ENCODE assay signal across 14 cellular contexts in genomic region chr2:171404258-171404657, GRCh38. TPM values are rescaled to one million over a fixed set of nuclear protein-coding genes. Genes with fewer than 3 reads are reported as not detected.
A peak's percentile ranks its signal among the peaks of the same experiment; 100 is the strongest.
DNase-seq lines count a peak whose midpoint lies in the region; TF ChIP-seq lines count a peak whose summit lies in the region.
"Had no signal": no experiment of that assay in that cellular context is flagged by ENCODE, and none has a peak within 500 bp of the region (broad histone marks: within the 10 kb centered on the region; RNA-seq: fewer than 3 reads in every experiment).

No MANE protein-coding gene starts in this region.

- TF ChIP-seq CTCF in fibroblast of lung (conservative IDR thresholded peaks at IDR 0.05 in 1 of 2, IDR thresholded peaks at IDR 0.05 in 1 of 2; ENCODE audit: low read depth in 1 of 2, low read length in 2 of 2) (no peak), neural progenitor cell (IDR thresholded peaks at IDR 0.05) (no peak), GM20000 (IDR thresholded peaks at IDR 0.05; ENCODE audit: extremely low read depth, missing control alignments) (no peak), tibial artery (IDR thresholded peaks at IDR 0.05) (no peak)

- H2AFZ ChIP-seq in fibroblast of lung (ENCODE audit: low read length) (peak overlapping the region; percentile 9), neural progenitor cell (replicated peaks) (no peak overlapping the region)

- H3K4me1 ChIP-seq in SJSA1 (replicated peaks) = peaks cover 19% of the 10 kb centered on the region
- H3K4me1 ChIP-seq in fibroblast of lung (ENCODE audit: control insufficient read depth, extremely low read depth, insufficient read depth, low read length) = peaks cover 2% of the 10 kb centered on the region
- peaks cover 5% of the 10 kb centered on the region for H3K4me1 ChIP-seq in neural progenitor cell
- H3K4me1 ChIP-seq in tibial artery = no peaks in the 10 kb centered on the region

- peaks cover 7% of the 10 kb centered on the region for H3K36me3 Mint-ChIP-seq in neural progenitor cell

- H3K27me3 ChIP-seq in SJSA1 (replicated peaks) (no peaks in the 10 kb centered on the region), fibroblast of lung (ENCODE audit: control insufficient read depth, insufficient read depth, low read length) (no peaks in the 10 kb centered on the region), neural progenitor cell (no peaks in the 10 kb centered on the region), tibial artery (no peaks in the 10 kb centered on the region)

- intact Hi-C loops in tibial artery (cut with DNase I; ENCODE audit: low total_unique reads) = no loop called here

- no peak overlapping the region for H3K4me2 ChIP-seq in fibroblast of lung (ENCODE audit: extremely low read depth, insufficient read depth, low read length)
- H3K4me2 ChIP-seq in neural progenitor cell = no peak overlapping the region

- DNase-seq in GM04504 (ENCODE audit: low read depth) (peak; percentile 53), SJSA1 (ENCODE audit: low read depth in 1 of 2, low spot score in 2 of 2) (peak; percentile 51 to 53), fibroblast of lung (ENCODE audit: low read depth in 2 of 2) (peak in 1 of 2 donors; percentile 87), renal cortical epithelial cell (ENCODE audit: low read depth) (peak; percentile 79), neural progenitor cell (ENCODE audit: low spot score) (no peak), SHP77 treated with DMSO at 0.1 percent for 48 hours (lab: John Stamatoyannopoulos, UW) (no peak), GM20000 (ENCODE audit: low spot score) (no peak), tibial artery (no peak)
- DNase-seq: activated naive CD8-positive, alpha-beta T cell treated with anti-CD3 and anti-CD28 coated beads for 36 hours; DND-41; Karpas-422; NCI-H510A treated with DMSO at 0.1 percent for 48 hours; stimulated activated CD4-positive, alpha-beta T cell treated with anti-CD3 and anti-CD28 coated beads, Interleukin-2, amount 100 ng/mL, for 48 hours had no signal

- H3K4me1 Mint-ChIP-seq in neural progenitor cell = peaks cover under 1% of the 10 kb centered on the region

- H3K9me3 Mint-ChIP-seq in neural progenitor cell = peaks cover 6% of the 10 kb centered on the region

- H3K9ac ChIP-seq in fibroblast of lung (ENCODE audit: insufficient read depth, low read length) (no peak overlapping the region), neural progenitor cell (no peak overlapping the region)

- H3K9me3 ChIP-seq in SJSA1 (replicated peaks) = no peaks in the 10 kb centered on the region; the same call in 1 of the 2 replicates
- H3K9me3 ChIP-seq in fibroblast of lung (ENCODE audit: control insufficient read depth, insufficient read depth, low read depth, low read length) = no peaks in the 10 kb centered on the region
- peaks cover 9% of the 10 kb centered on the region for H3K9me3 ChIP-seq in neural progenitor cell (ENCODE audit: low read depth)
- H3K9me3 ChIP-seq in tibial artery = peaks cover 0 to 6% (median 0%) of the 10 kb centered on the region in 3 donors

- H4K20me1 ChIP-seq in fibroblast of lung (ENCODE audit: control insufficient read depth, extremely low read depth, insufficient read depth, low read length) = no peaks in the 10 kb centered on the region
- no peaks in the 10 kb centered on the region for H4K20me1 ChIP-seq in neural progenitor cell (ENCODE audit: low read depth)

- no peaks in the 10 kb centered on the region for H3K27me3 Mint-ChIP-seq in neural progenitor cell (ENCODE audit: insufficient read depth, low read depth)
- H3K27me3 Mint-ChIP-seq: activated naive CD8-positive, alpha-beta T cell treated with anti-CD3 and anti-CD28 coated beads for 36 hours had no signal

- H3K27ac Mint-ChIP-seq in neural progenitor cell = no peak overlapping the region
- H3K27ac Mint-ChIP-seq: activated naive CD8-positive, alpha-beta T cell treated with anti-CD3 and anti-CD28 coated beads for 36 hours had no signal

- H3K4me3 Mint-ChIP-seq in neural progenitor cell = no peak overlapping the region
- H3K4me3 Mint-ChIP-seq: activated naive CD8-positive, alpha-beta T cell treated with anti-CD3 and anti-CD28 coated beads for 36 hours; neural crest cell had no signal

- peak overlapping the region; percentile 69 for H3K27ac ChIP-seq in SJSA1
- no peak overlapping the region for H3K27ac ChIP-seq in fibroblast of lung (ENCODE audit: insufficient read depth, low read length)
- H3K27ac ChIP-seq in neural progenitor cell = no peak overlapping the region
- no peak overlapping the region for H3K27ac ChIP-seq in tibial artery

- H3K79me2 ChIP-seq in fibroblast of lung (ENCODE audit: control insufficient read depth, insufficient read depth, low read length) = no peaks in the 10 kb centered on the region
- H3K79me2 ChIP-seq in neural progenitor cell (ENCODE audit: low read depth) = peaks cover 40% of the 10 kb centered on the region

- H3K4me3 ChIP-seq in SJSA1 = no peak overlapping the region
- no peak overlapping the region for H3K4me3 ChIP-seq in fibroblast of lung (replicated peaks in 1 of 4; ENCODE audit: control extremely low read depth in 1 of 4, insufficient read depth in 1 of 4, low read depth in 3 of 4, low read length in 4 of 4)
- no peak overlapping the region for H3K4me3 ChIP-seq in neural progenitor cell
- no peak overlapping the region for H3K4me3 ChIP-seq in tibial artery

- H3K36me3 ChIP-seq in SJSA1 (no peaks in the 10 kb centered on the region), fibroblast of lung (ENCODE audit: control insufficient read depth, insufficient read depth, low read length) (no peaks in the 10 kb centered on the region), neural progenitor cell (peaks cover 5% of the 10 kb centered on the region), tibial artery (peaks cover 0 to 5% (median 0%) of the 10 kb centered on the region in 3 donors)

- peaks cover 6% of the 10 kb centered on the region for H3F3A ChIP-seq in neural progenitor cell (ENCODE audit: low read depth)

RNA-seq across cellular contexts. Expression of gene METTL8, which starts 29.5 kb away (rescaled TPM):
- total RNA-seq in SJSA1 (2014; rRNA removed; shearing (Covaris generic)) = 19.5 and 60.7 TPM in 2 replicates
- 10.8 and 16.7 TPM in 2 replicates for total RNA-seq in fibroblast of lung
- polyA plus RNA-seq in fibroblast of lung = 22.4 and 23.8 TPM in 2 replicates
- polyA plus RNA-seq in fibroblast of lung (2012) = 13.0 and 15.4 TPM in 2 replicates
- polyA minus RNA-seq in fibroblast of lung (ENCODE audit: low replicate concordance) = 2.4 and 4.4 TPM in 2 replicates
- 37.3 and 48.3 TPM in 2 replicates for total RNA-seq in renal cortical epithelial cell
- total RNA-seq in neural progenitor cell (ENCODE audit: low replicate concordance) = 25.3 and 29.2 TPM in 2 replicates

RNA-seq across cellular contexts. Expression of gene DCAF17, which starts 29.8 kb away (rescaled TPM):
- 15.9 and 21.2 TPM in 2 replicates for total RNA-seq in SJSA1 (2014; rRNA removed; shearing (Covaris generic))
- total RNA-seq in fibroblast of lung = 21.6 and 30.6 TPM in 2 replicates
- 10.1 and 10.2 TPM in 2 replicates for polyA plus RNA-seq in fibroblast of lung
- polyA plus RNA-seq in fibroblast of lung (2012) = 7.5 and 8.7 TPM in 2 replicates
- 6.3 and 8.9 TPM in 2 replicates for polyA minus RNA-seq in fibroblast of lung (ENCODE audit: low replicate concordance)
- 25.0 and 29.2 TPM in 2 replicates for total RNA-seq in renal cortical epithelial cell
- 38.4 and 53.8 TPM in 2 replicates for total RNA-seq in neural progenitor cell (ENCODE audit: low replicate concordance)

Comparison
In these comparisons a context has a peak if more than half of its experiments do, and no peak if none do; other contexts are left out.
1. DNase-seq: peak in GM04504 (single experiment), SJSA1 (2 of 2) and renal cortical epithelial cell (single experiment); none in neural progenitor cell (single experiment), SHP77 treated with DMSO at 0.1 percent for 48 hours (single experiment), GM20000 (single experiment) and tibial artery (0 of 2).